18 cellular contexts compared by ENCODE assay signal in the genomic region with DNA sequence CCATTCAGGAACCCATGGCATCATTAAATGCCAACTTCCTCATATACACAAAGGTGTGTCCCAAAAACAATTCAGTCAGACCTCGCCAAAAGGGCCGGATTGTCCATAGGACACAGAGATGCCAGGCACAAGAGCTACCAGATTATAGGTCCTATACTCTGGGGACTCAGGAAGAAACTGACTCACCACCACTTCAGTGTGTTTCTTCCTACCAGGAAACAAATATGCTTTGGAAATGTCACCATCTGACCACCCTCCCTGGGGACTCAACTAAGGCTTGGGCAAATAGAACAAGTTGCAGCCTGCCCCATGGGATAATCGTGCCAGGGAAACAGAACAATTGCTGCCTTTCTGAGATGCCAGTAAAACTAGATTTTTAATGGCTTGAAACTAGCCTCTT. TPM values are rescaled to one million over a fixed set of nuclear protein-coding genes. Genes with fewer than 3 reads are reported as not detected.
DNase-seq lines count a peak whose midpoint lies in the region; ATAC-seq, FAIRE-seq and TF ChIP-seq lines count a peak whose summit lies in the region.
"Had no signal": no experiment of that assay in that cellular context is flagged by ENCODE, and none has a peak within 500 bp of the region (broad histone marks: within the 10 kb centered on the region; RNA-seq: fewer than 3 reads in every experiment).

No MANE protein-coding gene starts in this region.

- H3K4me2 ChIP-seq in HepG2 (ENCODE audit: low read depth, low read length), result 0 out of 2 replicates have a peak overlapping the region, but pooled peaks have one; percentile 1
- peak overlapping the region; percentile 37 for H3K4me2 ChIP-seq in mammary epithelial cell (ENCODE audit: insufficient read depth, low read depth, low read length)

- TF ChIP-seq CTCF in HepG2 (CRISPR knock-in tag; IDR thresholded peaks at IDR 0.05), result no peak
- no peak for TF ChIP-seq CTCF in right lobe of liver (IDR thresholded peaks at IDR 0.05)
- no peak for TF ChIP-seq CTCF in mammary epithelial cell (conservative IDR thresholded peaks at IDR 0.05 in 1 of 2, IDR thresholded peaks at IDR 0.05 in 1 of 2; ENCODE audit: extremely low read depth in 1 of 2, insufficient read depth in 1 of 2, low read depth in 1 of 2, low read length in 2 of 2)

- no peaks in the 10 kb centered on the region for H4K20me1 ChIP-seq in HepG2 (ENCODE audit: insufficient read depth, low read length)
- H4K20me1 ChIP-seq in mammary epithelial cell (ENCODE audit: insufficient read depth, low read length), result no peaks in the 10 kb centered on the region

- H3K9ac ChIP-seq in HepG2 (ENCODE audit: insufficient read depth, low read depth, low read length), result no peak overlapping the region
- no peak overlapping the region for H3K9ac ChIP-seq in mammary epithelial cell (ENCODE audit: insufficient read depth, low read length)

- CTCF ChIA-PET in HepG2 (lab: Yijun Ruan, JAX; ENCODE audit: low intra/inter-chr PET ratio, low total read pairs), result no interaction called here
- CTCF ChIA-PET in mammary epithelial cell (lab: Charles Lee; ENCODE audit: low non-redundant PET), result no interaction called here

- H3K27ac ChIP-seq in HepG2 (ENCODE audit: extremely low read length, insufficient read depth, low read length) (no peak overlapping the region), right lobe of liver (no peak overlapping the region), mammary epithelial cell (ENCODE audit: insufficient read depth, low read depth, low read length) (no peak overlapping the region), urinary bladder (ENCODE audit: low read depth) (peak overlapping the region; percentile 34)
- H3K27ac ChIP-seq: SJCRH30 had no signal

- dilution Hi-C loops in mammary epithelial cell (cut with HindIII; ENCODE audit: low sequenced_read_pairs), result no loop called here

- TF ChIP-seq RAD21 in HepG2 (CRISPR knock-in tag; IDR thresholded peaks at IDR 0.05), result no peak

- H3K9me3 ChIP-seq in HepG2 (ENCODE audit: low read length), result no peaks in the 10 kb centered on the region
- no peaks in the 10 kb centered on the region for H3K9me3 ChIP-seq in right lobe of liver
- H3K9me3 ChIP-seq in mammary epithelial cell (replicated peaks; ENCODE audit: insufficient read depth, low read length), result no peaks in the 10 kb centered on the region
- H3K9me3 ChIP-seq: SJCRH30 had no signal

- BruUV-seq in HepG2 (replicated peaks; lab: Mats Ljungman, UMichigan) (no TSS peak), mammary epithelial cell (replicated peaks; lab: Mats Ljungman, UMichigan) (no TSS peak)

- DNase-seq in HepG2 (ENCODE audit: low spot score), result no peak
- DNase-seq in right lobe of liver, result no peak
- peak; percentile 67 for DNase-seq in NCI-H2196 (lab: John Stamatoyannopoulos, UW; ENCODE audit: unreplicated experiment)
- DNase-seq in mammary epithelial cell, result peak; percentile 28
- no peak for DNase-seq in mesenteric fat pad (ENCODE audit: low spot score)
- no peak for DNase-seq in NK-92 treated with Interleukin-12 subunit alpha and Interleukin-12 subunit beta, amount 100 ng/mL, for 24 hours (lab: John Stamatoyannopoulos, UW)
- DNase-seq: activated CD8-positive, alpha-beta memory T cell treated with anti-CD3 and anti-CD28 coated beads, Interleukin-2, amount 50 U/mL, for 4 hours; activated naive CD8-positive, alpha-beta T cell treated with anti-CD3 and anti-CD28 coated beads, Interleukin-2, amount 10 ng/mL, durations not matched to agents 7 days and 5 days; cerebellar nuclear complex; EL; erythroblast; H7 had no signal

- FAIRE-seq in HepG2 (lab: Jason Lieb, UNC), result no peak

- H3K36me3 ChIP-seq in HepG2 (replicated peaks in 1 of 2; ENCODE audit: control insufficient read depth in 1 of 2, insufficient read depth in 2 of 2, low read length in 2 of 2) (no peaks in the 10 kb centered on the region), right lobe of liver (no peaks in the 10 kb centered on the region), mammary epithelial cell (ENCODE audit: insufficient read depth, low read length) (no peaks in the 10 kb centered on the region), urinary bladder (ENCODE audit: insufficient read depth) (no peaks in the 10 kb centered on the region)
- H3K36me3 ChIP-seq: SJCRH30 had no signal

- H3K27me3 ChIP-seq in HepG2 (ENCODE audit: control insufficient read depth in 1 of 2, insufficient read depth in 2 of 2, low read length in 2 of 2), result no peaks in the 10 kb centered on the region
- no peaks in the 10 kb centered on the region for H3K27me3 ChIP-seq in right lobe of liver
- no peaks in the 10 kb centered on the region for H3K27me3 ChIP-seq in mammary epithelial cell (ENCODE audit: insufficient read depth, low read length)
- H3K27me3 ChIP-seq: SJCRH30 had no signal

- peaks cover 65% of the 10 kb centered on the region for H3K4me1 ChIP-seq in HepG2 (ENCODE audit: insufficient read depth, low read length)
- H3K4me1 ChIP-seq in right lobe of liver, result peaks cover 0 to 10% (median 2%) of the 10 kb centered on the region in 4 donors
- H3K4me1 ChIP-seq in mammary epithelial cell (ENCODE audit: insufficient read depth, low read length), result peaks cover 9% of the 10 kb centered on the region
- H3K4me1 ChIP-seq in urinary bladder (ENCODE audit: insufficient read depth), result no peaks in the 10 kb centered on the region

- no peak for TF ChIP-seq POLR2A in HepG2 (IDR thresholded peaks at IDR 0.05; ENCODE audit: insufficient read depth in 1 of 2, low read depth in 2 of 2, low read length in 2 of 2)
- TF ChIP-seq POLR2A in right lobe of liver (IDR thresholded peaks at IDR 0.05), result no peak

- TF ChIP-seq EP300 in HepG2 (IDR thresholded peaks at IDR 0.05; ENCODE audit: low read depth in 2 of 2, low read length in 2 of 2) (no peak), HepG2 (CRISPR knock-in tag; IDR thresholded peaks at IDR 0.05; ENCODE audit: borderline replicate concordance) (no peak)

- H2AFZ ChIP-seq in HepG2 (ENCODE audit: low read length) (no peak overlapping the region), mammary epithelial cell (ENCODE audit: low read depth, low read length) (peak overlapping the region; percentile 1)

- intact Hi-C loops in HepG2 (cut with micrococcal nuclease; ENCODE audit: unreplicated experiment), result no loop called here
- intact Hi-C loops in right lobe of liver (cut with DNase I), result no loop called here
- intact Hi-C loops in mammary epithelial cell (cut with micrococcal nuclease), result no loop called here

- no peaks in the 10 kb centered on the region for H3K79me2 ChIP-seq in HepG2 (ENCODE audit: insufficient read depth, low read length)
- H3K79me2 ChIP-seq in mammary epithelial cell (ENCODE audit: insufficient read depth, low read length), result no peaks in the 10 kb centered on the region

- H3K4me3 ChIP-seq in HepG2 (replicated peaks in 1 of 3; ENCODE audit: insufficient read depth in 1 of 3, low read depth in 2 of 3, low read length in 3 of 3) (no peak overlapping the region), right lobe of liver (no peak overlapping the region), mammary epithelial cell (replicated peaks in 1 of 3; ENCODE audit: insufficient read depth in 1 of 3, low read depth in 2 of 3, low read length in 3 of 3) (no peak overlapping the region), urinary bladder (ENCODE audit: low read depth, low read length) (no peak overlapping the region)
- H3K4me3 ChIP-seq: SJCRH30 had no signal

- POLR2A ChIA-PET in HepG2 (lab: Yijun Ruan, JAX), result interaction anchor here (1.1 to 3.8 kb wide), 3 partner anchors 10 to 25 kb away, joined by 5 to 11 read pairs (median 6); partner anchors contain the start of gene POU2AF3

- ATAC-seq in HepG2, result peak; percentile 23; the same call in 1 of the 3 replicates
- ATAC-seq in right lobe of liver, result no peak
- ATAC-seq in HG03354 (IDR thresholded peaks at IDR 0.05; ENCODE audit: poor library complexity, severe bottlenecking, unreplicated experiment), result no peak

- in situ Hi-C loops in HepG2 (cut with HindIII; ENCODE audit: extremely low pct_ligation_motif_present, low pct_unique_long_range_greater_than_20kb), result no loop called here
- in situ Hi-C loops in mammary epithelial cell (cut with MboI; ENCODE audit: low sequenced_read_pairs in 2 of 2), result no loop called here

- WGBS in HepG2 (ENCODE audit: low lambda C conversion rate), result 62% methylated on average over 3 of the region's 3 CpGs
- WGBS in right lobe of liver (ENCODE audit: insufficient coverage, low coverage, low lambda C conversion rate, missing lambda C conversion rate), result 17% methylated on average over 1 of the region's 3 CpGs
- 0% methylated on average over 3 of the region's 3 CpGs for WGBS in mammary epithelial cell (ENCODE audit: low coverage, missing lambda C conversion rate)
- WGBS in urinary bladder, result 60% methylated on average over 3 of the region's 3 CpGs

TF ChIP-seq in HepG2, 621 proteins besides CTCF, POLR2A, EP300 and RAD21 (continues in another document):
- TF ChIP-seq HDAC6 (IDR thresholded peaks at IDR 0.05; ENCODE audit: low read depth, low read length), result no peak

RNA-seq across cellular contexts. Expression of gene POU2AF3, which starts 11.7 kb away (rescaled TPM):
- total RNA-seq in HepG2 (2016; rRNA removed; fragmentation: Illumina TruSeq; extraction: Trizol) (4.9 and 7.8 TPM in 2 replicates), right lobe of liver (under 1 TPM; 0.39 to 0.86 (median 0.52) TPM), mammary epithelial cell (under 1 TPM in 1 of 2 donors, not detected in 1; 0.33 TPM), urinary bladder (2.5 TPM), mesenteric fat pad (0.58 TPM)
- 2.0 and 2.8 TPM in 2 replicates for total RNA-seq in HepG2 (2016; cell fraction: cytosol; rRNA removed; fragmentation: Illumina TruSeq; extraction: Trizol; ENCODE audit: low read depth)
- 5.5 and 7.3 TPM in 2 replicates for total RNA-seq in HepG2 (2016; cell fraction: insoluble cytoplasmic fraction; rRNA removed; fragmentation: Illumina TruSeq; extraction: Trizol)
- 3.5 and 4.6 TPM in 2 replicates for total RNA-seq in HepG2 (2016; cell fraction: membrane; rRNA removed; fragmentation: Illumina TruSeq; extraction: Trizol)
- total RNA-seq in HepG2 (2016; cell fraction: nucleus; rRNA removed; fragmentation: Illumina TruSeq; extraction: Trizol), result 10.6 and 11.1 TPM in 2 replicates
- polyA plus RNA-seq in HepG2 (2011; rRNA removed) (70.7 and 71.2 TPM in 2 replicates), mammary epithelial cell (not detected), urinary bladder (7.7 TPM)
- polyA plus RNA-seq in HepG2 (2011; cell fraction: cytosol; rRNA removed), result 32.5 and 33.6 TPM in 2 replicates
- polyA plus RNA-seq in HepG2 (2011; cell fraction: nucleus; rRNA removed), result 175 and 193 TPM in 2 replicates
- 26.6 and 28.4 TPM in 2 replicates for polyA plus RNA-seq in HepG2 (2012)
- polyA plus RNA-seq in HepG2 (2016; cell fraction: cytosol; fragmentation: Illumina TruSeq; extraction: Trizol; ENCODE audit: low read depth), result 4.2 and 5.4 TPM in 2 replicates
- 13.1 and 13.8 TPM in 2 replicates for polyA plus RNA-seq in HepG2 (2016; cell fraction: insoluble cytoplasmic fraction; fragmentation: Illumina TruSeq; extraction: Trizol; ENCODE audit: low read depth)
- 6.0 and 7.4 TPM in 2 replicates for polyA plus RNA-seq in HepG2 (2016; cell fraction: membrane; fragmentation: Illumina TruSeq; extraction: Trizol; ENCODE audit: low read depth)
- 47.2 and 50.2 TPM in 2 replicates for polyA plus RNA-seq in HepG2 (2016; cell fraction: nucleus; fragmentation: Illumina TruSeq; extraction: Trizol; ENCODE audit: insufficient read depth, low read depth)
- polyA minus RNA-seq in HepG2 (2011; rRNA and poly(A)+ RNA removed; ENCODE audit: low replicate concordance), result 20.8 TPM in 1 of 2 replicates, not detected in the other
- polyA minus RNA-seq in HepG2 (2011; cell fraction: cytosol; rRNA and poly(A)+ RNA removed), result 5.8 and 9.0 TPM in 2 replicates
- 18.3 and 18.5 TPM in 2 replicates for polyA minus RNA-seq in HepG2 (2011; cell fraction: nucleus; rRNA and poly(A)+ RNA removed)
- polyA minus RNA-seq in mammary epithelial cell, result not detected
- total RNA-seq: activated naive CD8-positive, alpha-beta T cell treated with anti-CD3 and anti-CD28 coated beads, Interleukin-2, amount 10 ng/mL, durations not matched to agents 7 days and 5 days; HT1080; lung microvascular endothelial cell; SJCRH30 had no signal
- polyA plus RNA-seq: AG04450 had no signal

Comparison
In these comparisons a context has a peak if more than half of its experiments do, and no peak if none do; other contexts are left out.
1. DNase-seq: peak in NCI-H2196 (single experiment) and mammary epithelial cell (single experiment); none in HepG2 (single experiment), right lobe of liver (0 of 3), mesenteric fat pad (single experiment) and NK-92 treated with Interleukin-12 subunit alpha and Interleukin-12 subunit beta, amount 100 ng/mL, for 24 hours (single experiment).